In genomic region chr6:121354764-121355163, GRCh38 we compare ENCODE assay signal across 1 cellular context.
TF ChIP-seq lines count a peak whose summit lies in the region.

No MANE protein-coding gene starts in this region.

TF ChIP-seq in H1, 55 proteins besides CTCF, POLR2A, EP300 and RAD21 (continued from another document):
- TF ChIP-seq HDAC2 (IDR thresholded peaks at IDR 0.05; ENCODE audit: borderline replicate concordance in 1 of 2, low read depth in 2 of 2, low read length in 2 of 2) (no peak), RXRA (IDR thresholded peaks at IDR 0.05; ENCODE audit: insufficient read depth, low read depth, low read length) (no peak), SP2 (IDR thresholded peaks at IDR 0.05; ENCODE audit: low read length) (no peak), TAF7 (optimal IDR thresholded peaks at IDR 0.05; ENCODE audit: borderline replicate concordance, low read depth, low read length) (no peak), FOSL1 (IDR thresholded peaks at IDR 0.05; ENCODE audit: insufficient read depth, low read depth, low read length) (no peak), ZNF274 (IDR thresholded peaks at IDR 0.05; ENCODE audit: borderline replicate concordance, extremely low read depth, low read length) (no peak), CBX5 (IDR thresholded peaks at IDR 0.05; ENCODE audit: low read depth, low read length) (no peak), CHD1 (IDR thresholded peaks at IDR 0.05; ENCODE audit: low read depth, low read length) (no peak), EGR1 (IDR thresholded peaks at IDR 0.05; ENCODE audit: borderline replicate concordance, low read depth, low read length) (no peak), TEAD4 (IDR thresholded peaks at IDR 0.05; ENCODE audit: low read depth, low read length) (no peak), GTF2F1 (IDR thresholded peaks at IDR 0.05; ENCODE audit: borderline replicate concordance, low read depth, low read length) (no peak), BRCA1 (IDR thresholded peaks at IDR 0.05; ENCODE audit: low read depth, low read length) (no peak)
